In the genomic region with DNA sequence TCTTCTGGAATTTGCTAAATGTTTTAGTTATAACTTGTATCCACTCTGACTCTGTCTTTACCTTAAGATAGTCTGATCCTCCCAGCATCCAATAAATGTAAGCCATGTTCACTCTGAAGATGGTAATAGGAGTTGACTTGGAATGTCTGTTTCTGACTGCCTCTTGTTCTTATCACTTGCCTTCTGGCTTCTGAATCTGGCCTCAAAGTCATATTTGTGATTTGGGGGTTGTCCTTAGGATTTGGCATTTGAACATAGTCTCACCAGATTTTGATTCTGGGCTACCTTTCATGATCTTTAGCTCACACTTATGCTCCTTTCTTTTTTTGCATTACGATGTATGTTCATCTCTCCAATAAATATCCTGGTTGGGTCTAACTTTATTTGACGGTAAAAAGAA, we compare ENCODE assay signal across 34 cellular contexts.
"Had no signal": no experiment of that assay in that cellular context is flagged by ENCODE, and none has a peak within 500 bp of the region (broad histone marks: within the 10 kb centered on the region; RNA-seq: fewer than 3 reads in every experiment).

No MANE protein-coding gene starts in this region.

- DNase-seq: Karpas-422, Kasumi-1, MG63, MM.1S, MV-4-11, NCI-H1048, NCI-H1092, NCI-H1092 treated with DMSO at 0.1 percent for 48 hours, NCI-H1105, NCI-H1105 treated with DMSO at 0.1 percent for 48 hours, NCI-H1417, NCI-H1417 treated with DMSO at 0.1 percent for 48 hours, NCI-H1436, NCI-H1436 treated with DMSO at 0.1 percent for 48 hours, NCI-H146, NCI-H1694, NCI-H1694 treated with DMSO at 0.1 percent for 48 hours, NCI-H187, NCI-H187 treated with DMSO at 0.1 percent for 48 hours, NCI-H1930, NCI-H2029, NCI-H2029 treated with DMSO at 0.1 percent for 48 hours, NCI-H2081, NCI-H2081 treated with DMSO at 0.1 percent for 48 hours, NCI-H2107, NCI-H2171, NCI-H2171 treated with DMSO at 0.1 percent for 48 hours, NCI-H2227 treated with DMSO at 0.1 percent for 48 hours, NCI-H226, NCI-H345, NCI-H446, NCI-H446 treated with DMSO at 0.1 percent for 48 hours, NCI-H510A, NCI-H510A treated with DMSO at 0.1 percent for 48 hours had no signal

- H3K4me3 ChIP-seq: MG63 had no signal

- H3K9me3 ChIP-seq: MG63 had no signal

- H3K36me3 ChIP-seq: MG63 had no signal
